10 cellular contexts compared by ENCODE assay signal in the genomic region with DNA sequence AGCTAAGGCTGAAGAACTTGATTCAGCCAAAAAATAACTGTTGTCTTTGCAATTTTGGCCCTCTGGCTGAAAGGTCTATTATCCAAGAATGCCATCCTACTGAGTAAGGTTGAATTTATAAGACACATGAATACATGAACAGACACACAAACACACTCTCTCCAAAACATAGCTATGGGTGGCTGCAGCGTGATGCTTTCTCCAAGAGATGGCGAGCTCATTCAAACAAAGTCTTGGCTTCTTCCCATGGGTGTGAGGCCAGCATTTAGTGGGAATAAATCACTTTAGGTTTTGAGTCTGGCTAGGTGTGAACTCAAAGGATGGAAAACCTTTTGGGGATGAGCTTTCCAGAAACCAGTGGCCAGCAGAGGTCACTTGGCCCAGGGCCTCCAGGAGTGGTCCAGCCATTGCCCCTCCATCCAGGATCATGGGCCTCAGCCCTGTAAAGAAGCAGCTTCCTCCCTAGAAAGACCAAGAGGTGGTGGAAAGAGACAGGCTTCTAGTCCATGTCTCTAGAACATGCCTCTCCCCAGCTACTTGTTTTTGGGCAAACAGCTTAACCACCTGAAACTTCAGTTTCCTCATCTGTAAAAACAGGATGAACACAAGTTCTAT. TPM values are rescaled to one million over a fixed set of nuclear protein-coding genes. Genes with fewer than 3 reads are reported as not detected.
A peak's percentile ranks its signal among the peaks of the same experiment; 100 is the strongest.
DNase-seq lines count a peak whose midpoint lies in the region; ATAC-seq and TF ChIP-seq lines count a peak whose summit lies in the region.
"Had no signal": no experiment of that assay in that cellular context is flagged by ENCODE, and none has a peak within 500 bp of the region (broad histone marks: within the 10 kb centered on the region; RNA-seq: fewer than 3 reads in every experiment).

No MANE protein-coding gene starts in this region.

- ATAC-seq in right lobe of liver (peak in 1 of 4 donors; percentile 56), HG03520 (IDR thresholded peaks at IDR 0.05; ENCODE audit: unreplicated experiment) (no peak)

- no peaks in the 10 kb centered on the region for H3K36me3 ChIP-seq in right lobe of liver
- H3K36me3 ChIP-seq: thyroid gland had no signal

- in situ Hi-C loops in astrocyte of the cerebellum (cut with HindIII; ENCODE audit: low sequenced_read_pairs) = loop anchor here (25.0 kb wide), 3 partner anchors 293 to 632 kb away; no protein-coding TSS in a partner anchor

- H3K27ac ChIP-seq in right lobe of liver = no peak overlapping the region
- H3K27ac ChIP-seq: thyroid gland had no signal

- H3K27me3 ChIP-seq in right lobe of liver = no peaks in the 10 kb centered on the region
- H3K27me3 ChIP-seq: thyroid gland had no signal

- TF ChIP-seq CTCF in astrocyte of the cerebellum (IDR thresholded peaks at IDR 0.05; ENCODE audit: low read depth, low read length, missing control alignments) (peak; percentile 69), right lobe of liver (IDR thresholded peaks at IDR 0.05) (peak in 3 of 4 donors; percentile 19 to 28 (median 22))

- H3K4me3 ChIP-seq in astrocyte of the cerebellum (ENCODE audit: low read depth, low read length) (no peak overlapping the region), right lobe of liver (no peak overlapping the region)
- H3K4me3 ChIP-seq: thyroid gland had no signal

- no peaks in the 10 kb centered on the region for H3K9me3 ChIP-seq in right lobe of liver
- H3K9me3 ChIP-seq: thyroid gland had no signal

- 63% methylated on average over 2 of the region's 2 CpGs for WGBS in right lobe of liver (ENCODE audit: insufficient coverage, low coverage, low lambda C conversion rate, missing lambda C conversion rate)

- DNase-seq in DMS53 (lab: John Stamatoyannopoulos, UW) = peak; percentile 65
- DNase-seq in NCI-H146 (lab: John Stamatoyannopoulos, UW) = peak; percentile 51
- DNase-seq in astrocyte of the cerebellum (ENCODE audit: low read depth) = no peak
- DNase-seq in right lobe of liver = no peak
- no peak for DNase-seq in OCI-M2 (lab: John Stamatoyannopoulos, UW; ENCODE audit: unreplicated experiment)
- no peak for DNase-seq in stimulated activated CD4-positive, alpha-beta T cell treated with anti-CD3 and anti-CD28 coated beads, Interleukin-1b, Interleukin-23, amount 100 ng/mL, for 48 hours
- DNase-seq in cerebellum (ENCODE audit: low spot score) = no peak
- DNase-seq: SIG-M5, thyroid gland had no signal

- no peak for TF ChIP-seq POLR2A in right lobe of liver (IDR thresholded peaks at IDR 0.05)

- H3K4me1 ChIP-seq in right lobe of liver = no peaks in the 10 kb centered on the region
- H3K4me1 ChIP-seq: thyroid gland had no signal

- intact Hi-C loops in right lobe of liver (cut with DNase I) = loop anchor here in 1 of 2 donors (10.0 kb wide), 1 partner anchor 625 kb away; no protein-coding TSS in a partner anchor

RNA-seq across cellular contexts. Expression of a gene that starts 11.0 kb away (rescaled TPM):
- under 1 TPM in 5 of 6 experiments, not detected in 1; 0.10 to 0.51 (median 0.12) TPM for total RNA-seq in right lobe of liver
- total RNA-seq in cerebellum = 8.7 TPM

Comparison
In these comparisons a context has a peak if more than half of its experiments do, and no peak if none do; other contexts are left out.
1. DNase-seq: peak in DMS53 (single experiment) and NCI-H146 (single experiment); none in astrocyte of the cerebellum (single experiment), right lobe of liver (0 of 3), OCI-M2 (single experiment), stimulated activated CD4-positive, alpha-beta T cell treated with anti-CD3 and anti-CD28 coated beads, Interleukin-1b, Interleukin-23, amount 100 ng/mL, for 48 hours (single experiment) and cerebellum (single experiment).